ENCODE assay signal across 19 cellular contexts in the genomic region with DNA sequence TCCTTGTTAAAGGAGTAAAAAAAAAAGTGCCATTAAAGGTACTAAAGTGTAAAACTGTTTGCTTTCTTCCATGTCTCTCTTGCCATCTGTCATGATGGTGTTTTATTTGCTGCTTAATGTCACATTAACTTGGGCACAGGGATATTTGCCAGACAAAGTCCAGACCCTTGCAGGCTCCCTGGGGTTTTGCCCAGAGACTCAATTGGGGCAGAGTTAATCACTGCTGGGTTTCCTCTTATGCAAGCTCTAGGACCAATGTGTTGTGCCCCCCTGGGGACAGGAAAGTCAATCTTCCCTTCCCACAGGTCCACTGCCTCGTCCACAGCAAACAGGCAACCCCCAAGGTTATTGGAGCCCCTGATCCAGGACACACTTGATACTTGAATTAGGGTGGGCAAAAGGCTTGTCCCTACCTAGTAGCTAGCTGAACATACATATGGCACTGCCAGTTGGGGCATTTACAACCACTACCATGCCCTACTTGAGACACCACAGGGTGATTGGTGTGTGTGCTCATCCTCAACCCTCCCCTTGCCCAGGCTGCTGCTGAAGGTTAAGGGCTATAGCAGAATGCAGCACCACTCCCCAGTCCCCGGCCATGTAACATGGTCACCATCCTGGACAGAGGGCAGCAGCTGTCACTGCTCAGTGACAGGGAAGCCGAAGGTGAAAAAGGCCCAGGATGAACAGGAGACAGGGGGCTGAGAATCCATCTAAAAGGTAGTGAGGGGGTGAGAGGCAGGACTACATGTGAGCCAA.
DNase-seq lines count a peak whose midpoint lies in the region; ATAC-seq and TF ChIP-seq lines count a peak whose summit lies in the region.
"Had no signal": no experiment of that assay in that cellular context is flagged by ENCODE, and none has a peak within 500 bp of the region (broad histone marks: within the 10 kb centered on the region; RNA-seq: fewer than 3 reads in every experiment).

No MANE protein-coding gene starts in this region.

- H3K4me3 ChIP-seq in uterus (no peak overlapping the region), brain microvascular endothelial cell (ENCODE audit: low read depth, low read length) (no peak overlapping the region)

- TF ChIP-seq CTCF in uterus (IDR thresholded peaks at IDR 0.05), result no peak
- no peak for TF ChIP-seq CTCF in brain microvascular endothelial cell (IDR thresholded peaks at IDR 0.05; ENCODE audit: low read depth, low read length, missing control alignments)

- no peaks in the 10 kb centered on the region for H3K27me3 ChIP-seq in uterus
- no peaks in the 10 kb centered on the region for H3K27me3 ChIP-seq in brain microvascular endothelial cell (replicated peaks)
- H3K27me3 ChIP-seq: BE2C had no signal

- DNase-seq in NCI-H1694 treated with DMSO at 0.1 percent for 48 hours (lab: John Stamatoyannopoulos, UW) (peak; percentile 1), NCI-H1694 (lab: John Stamatoyannopoulos, UW) (no peak), D341Med (ENCODE audit: low spot score) (peak; percentile 8), NCI-H2171 treated with DMSO at 0.1 percent for 48 hours (lab: John Stamatoyannopoulos, UW) (peak; percentile 57), NCI-H69 (lab: John Stamatoyannopoulos, UW) (peak; percentile 88), uterus (no peak), brain microvascular endothelial cell (no peak)
- DNase-seq: BE2C; C1 segment of cervical spinal cord; CD4-positive, CD25-positive, alpha-beta regulatory T cell; CD8-positive, alpha-beta memory T cell; COR-L47; DMS79 treated with DMSO at 0.1 percent for 48 hours; GF-D8; GOT3; HFFc6; IMR-90 had no signal

- in situ Hi-C loops in brain microvascular endothelial cell (cut with HindIII; ENCODE audit: low pct_ligation_motif_present, low sequenced_read_pairs), result no loop called here

- no peaks in the 10 kb centered on the region for H3K36me3 ChIP-seq in uterus
- H3K36me3 ChIP-seq in brain microvascular endothelial cell (replicated peaks), result no peaks in the 10 kb centered on the region
- H3K36me3 ChIP-seq: BE2C had no signal

- ATAC-seq in HG02623 (IDR thresholded peaks at IDR 0.05; ENCODE audit: unreplicated experiment), result no peak
- ATAC-seq: HCT116 had no signal

- TF ChIP-seq POLR2A in uterus (IDR thresholded peaks at IDR 0.05), result no peak

- H3K4me1 ChIP-seq in uterus, result no peaks in the 10 kb centered on the region
- H3K4me1 ChIP-seq: BE2C had no signal

- intact Hi-C loops in uterus (cut with DNase I; ENCODE audit: low total_unique reads), result no loop called here

- H3K27ac ChIP-seq in uterus (no peak overlapping the region), brain microvascular endothelial cell (no peak overlapping the region)

- H3K9me3 ChIP-seq in uterus, result no peaks in the 10 kb centered on the region
- H3K9me3 ChIP-seq: BE2C had no signal

Comparison
In these comparisons a context has a peak if more than half of its experiments do, and no peak if none do; other contexts are left out.
1. DNase-seq: peak in NCI-H1694 treated with DMSO at 0.1 percent for 48 hours (single experiment), D341Med (single experiment), NCI-H2171 treated with DMSO at 0.1 percent for 48 hours (single experiment) and NCI-H69 (single experiment); none in NCI-H1694 (single experiment), uterus (0 of 2) and brain microvascular endothelial cell (single experiment).